1 cellular context compared by ENCODE assay signal in genomic region chr16:30557950-30558788, GRCh38.
TF ChIP-seq lines count a peak whose summit lies in the region.

Gene ZNF764 (minus strand): TSS chr16:30558374. CDS start chr16:30558182, 192 bp downstream.

TF ChIP-seq in GM23338, 12 proteins besides CTCF, POLR2A, EP300 and RAD21 (continued from another document):
- TF ChIP-seq, protein P1, sequence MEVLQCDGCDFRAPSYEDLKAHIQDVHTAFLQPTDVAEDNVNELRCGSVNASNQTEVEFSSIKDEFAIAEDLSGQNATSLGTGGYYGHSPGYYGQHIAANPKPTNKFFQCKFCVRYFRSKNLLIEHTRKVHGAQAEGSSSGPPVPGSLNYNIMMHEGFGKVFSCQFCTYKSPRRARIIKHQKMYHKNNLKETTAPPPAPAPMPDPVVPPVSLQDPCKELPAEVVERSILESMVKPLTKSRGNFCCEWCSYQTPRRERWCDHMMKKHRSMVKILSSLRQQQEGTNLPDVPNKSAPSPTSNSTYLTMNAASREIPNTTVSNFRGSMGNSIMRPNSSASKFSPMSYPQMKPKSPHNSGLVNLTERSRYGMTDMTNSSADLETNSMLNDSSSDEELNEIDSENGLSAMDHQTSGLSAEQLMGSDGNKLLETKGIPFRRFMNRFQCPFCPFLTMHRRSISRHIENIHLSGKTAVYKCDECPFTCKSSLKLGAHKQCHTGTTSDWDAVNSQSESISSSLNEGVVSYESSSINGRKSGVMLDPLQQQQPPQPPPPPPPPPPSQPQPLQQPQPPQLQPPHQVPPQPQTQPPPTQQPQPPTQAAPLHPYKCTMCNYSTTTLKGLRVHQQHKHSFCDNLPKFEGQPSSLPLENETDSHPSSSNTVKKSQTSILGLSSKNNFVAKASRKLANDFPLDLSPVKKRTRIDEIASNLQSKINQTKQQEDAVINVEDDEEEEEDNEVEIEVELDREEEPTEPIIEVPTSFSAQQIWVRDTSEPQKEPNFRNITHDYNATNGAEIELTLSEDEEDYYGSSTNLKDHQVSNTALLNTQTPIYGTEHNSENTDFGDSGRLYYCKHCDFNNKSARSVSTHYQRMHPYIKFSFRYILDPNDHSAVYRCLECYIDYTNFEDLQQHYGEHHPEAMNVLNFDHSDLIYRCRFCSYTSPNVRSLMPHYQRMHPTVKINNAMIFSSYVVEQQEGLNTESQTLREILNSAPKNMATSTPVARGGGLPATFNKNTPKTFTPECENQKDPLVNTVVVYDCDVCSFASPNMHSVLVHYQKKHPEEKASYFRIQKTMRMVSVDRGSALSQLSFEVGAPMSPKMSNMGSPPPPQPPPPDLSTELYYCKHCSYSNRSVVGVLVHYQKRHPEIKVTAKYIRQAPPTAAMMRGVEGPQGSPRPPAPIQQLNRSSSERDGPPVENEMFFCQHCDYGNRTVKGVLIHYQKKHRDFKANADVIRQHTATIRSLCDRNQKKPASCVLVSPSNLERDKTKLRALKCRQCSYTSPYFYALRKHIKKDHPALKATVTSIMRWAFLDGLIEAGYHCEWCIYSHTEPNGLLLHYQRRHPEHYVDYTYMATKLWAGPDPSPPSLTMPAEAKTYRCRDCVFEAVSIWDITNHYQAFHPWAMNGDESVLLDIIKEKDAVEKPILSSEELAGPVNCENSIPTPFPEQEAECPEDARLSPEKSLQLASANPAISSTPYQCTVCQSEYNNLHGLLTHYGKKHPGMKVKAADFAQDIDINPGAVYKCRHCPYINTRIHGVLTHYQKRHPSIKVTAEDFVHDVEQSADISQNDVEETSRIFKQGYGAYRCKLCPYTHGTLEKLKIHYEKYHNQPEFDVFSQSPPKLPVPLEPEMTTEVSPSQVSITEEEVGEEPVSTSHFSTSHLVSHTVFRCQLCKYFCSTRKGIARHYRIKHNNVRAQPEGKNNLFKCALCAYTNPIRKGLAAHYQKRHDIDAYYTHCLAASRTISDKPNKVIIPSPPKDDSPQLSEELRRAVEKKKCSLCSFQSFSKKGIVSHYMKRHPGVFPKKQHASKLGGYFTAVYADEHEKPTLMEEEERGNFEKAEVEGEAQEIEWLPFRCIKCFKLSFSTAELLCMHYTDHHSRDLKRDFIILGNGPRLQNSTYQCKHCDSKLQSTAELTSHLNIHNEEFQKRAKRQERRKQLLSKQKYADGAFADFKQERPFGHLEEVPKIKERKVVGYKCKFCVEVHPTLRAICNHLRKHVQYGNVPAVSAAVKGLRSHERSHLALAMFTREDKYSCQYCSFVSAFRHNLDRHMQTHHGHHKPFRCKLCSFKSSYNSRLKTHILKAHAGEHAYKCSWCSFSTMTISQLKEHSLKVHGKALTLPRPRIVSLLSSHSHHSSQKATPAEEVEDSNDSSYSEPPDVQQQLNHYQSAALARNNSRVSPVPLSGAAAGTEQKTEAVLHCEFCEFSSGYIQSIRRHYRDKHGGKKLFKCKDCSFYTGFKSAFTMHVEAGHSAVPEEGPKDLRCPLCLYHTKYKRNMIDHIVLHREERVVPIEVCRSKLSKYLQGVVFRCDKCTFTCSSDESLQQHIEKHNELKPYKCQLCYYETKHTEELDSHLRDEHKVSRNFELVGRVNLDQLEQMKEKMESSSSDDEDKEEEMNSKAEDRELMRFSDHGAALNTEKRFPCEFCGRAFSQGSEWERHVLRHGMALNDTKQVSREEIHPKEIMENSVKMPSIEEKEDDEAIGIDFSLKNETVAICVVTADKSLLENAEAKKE (CRISPR knock-in tag; IDR thresholded peaks at IDR 0.05): no peak
- TF ChIP-seq ZNF331 (CRISPR knock-in tag; IDR thresholded peaks at IDR 0.05; ENCODE audit: low read depth) (no peak), NANOG (IDR thresholded peaks at IDR 0.05; ENCODE audit: borderline replicate concordance) (no peak), CREB1 (CRISPR knock-in tag; IDR thresholded peaks at IDR 0.05; ENCODE audit: low read depth) (0 out of 2 replicates have a peak, but pooled peaks have one; percentile 56), POLR2AphosphoS5 (IDR thresholded peaks at IDR 0.05; ENCODE audit: low read depth) (peak; percentile 78)
- TF ChIP-seq, protein P2, sequence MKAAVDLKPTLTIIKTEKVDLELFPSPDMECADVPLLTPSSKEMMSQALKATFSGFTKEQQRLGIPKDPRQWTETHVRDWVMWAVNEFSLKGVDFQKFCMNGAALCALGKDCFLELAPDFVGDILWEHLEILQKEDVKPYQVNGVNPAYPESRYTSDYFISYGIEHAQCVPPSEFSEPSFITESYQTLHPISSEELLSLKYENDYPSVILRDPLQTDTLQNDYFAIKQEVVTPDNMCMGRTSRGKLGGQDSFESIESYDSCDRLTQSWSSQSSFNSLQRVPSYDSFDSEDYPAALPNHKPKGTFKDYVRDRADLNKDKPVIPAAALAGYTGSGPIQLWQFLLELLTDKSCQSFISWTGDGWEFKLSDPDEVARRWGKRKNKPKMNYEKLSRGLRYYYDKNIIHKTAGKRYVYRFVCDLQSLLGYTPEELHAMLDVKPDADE (IDR thresholded peaks at IDR 0.05): peak; percentile 93
